Comparison of ENCODE assay signal across 22 cellular contexts in the genomic region with DNA sequence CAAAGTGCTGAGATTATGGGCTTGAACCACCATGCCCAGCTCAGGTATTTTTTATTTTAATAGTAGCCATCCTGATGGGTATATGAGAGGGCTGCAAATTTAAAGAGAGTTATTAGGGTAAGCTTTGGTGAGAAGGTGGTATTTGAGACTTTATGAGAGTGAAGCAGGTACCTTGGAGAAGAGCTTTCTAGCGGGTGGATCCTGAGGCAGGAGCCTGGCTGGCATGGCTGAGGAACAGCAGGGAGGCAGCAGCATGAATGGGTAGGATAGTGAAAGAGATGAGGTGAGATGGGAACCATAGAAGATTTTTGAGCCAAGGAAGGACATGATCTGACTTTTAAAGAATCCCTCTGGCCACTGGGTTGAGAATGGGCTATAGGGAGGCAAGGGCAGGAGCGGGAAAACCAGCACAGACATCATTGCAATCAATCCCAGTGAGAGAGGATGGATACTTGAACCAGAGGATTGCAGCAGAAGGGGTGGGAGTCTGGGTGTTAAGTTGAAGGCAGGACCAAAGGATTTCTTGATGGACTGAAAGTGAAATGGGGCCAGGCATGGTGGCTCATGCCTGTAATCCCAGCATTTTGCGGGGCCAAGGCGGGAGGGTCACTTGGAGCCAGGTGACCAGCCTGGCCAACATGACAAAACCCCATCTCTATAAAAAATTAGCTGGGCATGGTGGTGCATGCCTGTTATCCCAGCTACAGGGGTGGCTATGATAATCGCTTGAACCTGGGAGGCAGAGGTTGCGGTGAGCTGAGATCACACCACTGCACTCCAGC. TPM values are rescaled to one million over a fixed set of nuclear protein-coding genes. Genes with fewer than 3 reads are reported as not detected.
DNase-seq lines count a peak whose midpoint lies in the region; ATAC-seq and TF ChIP-seq lines count a peak whose summit lies in the region.
"Had no signal": no experiment of that assay in that cellular context is flagged by ENCODE, and none has a peak within 500 bp of the region (broad histone marks: within the 10 kb centered on the region; RNA-seq: fewer than 3 reads in every experiment).

No MANE protein-coding gene starts in this region.

- CTCF ChIA-PET in HEK293 (lab: Yijun Ruan, JAX) = no interaction called here

- H3K27ac ChIP-seq in HEK293 (ENCODE audit: extremely low read depth, low read depth, low read length) (no peak overlapping the region), endodermal cell (ENCODE audit: low read depth, low read length) (no peak overlapping the region)
- H3K27ac ChIP-seq: A549 had no signal

- peak; percentile 20 for DNase-seq in endodermal cell
- peak; percentile 34 for DNase-seq in islet precursor cell
- DNase-seq in ureter (ENCODE audit: low spot score) = peak; percentile 26
- DNase-seq in cardiac septum (ENCODE audit: low spot score) = no peak
- no peak for DNase-seq in NOMO-1 treated with DMSO at 0.1 percent for 48 hours (lab: John Stamatoyannopoulos, UW; ENCODE audit: unreplicated experiment)
- no peak for DNase-seq in HAP-1 (ENCODE audit: low spot score in 2 of 2)
- DNase-seq: 8988T; C1 segment of cervical spinal cord; Calu3; CD4-positive, alpha-beta memory T cell; COR-L47; DMS53; DMS79 treated with DMSO at 0.1 percent for 48 hours; GF-D8; GOT3; HFFc6 had no signal

- H3K27me3 ChIP-seq in endodermal cell (ENCODE audit: control insufficient read depth, insufficient read depth, low read length, poor library complexity, severe bottlenecking) = no peaks in the 10 kb centered on the region
- peaks cover 3% of the 10 kb centered on the region for H3K27me3 ChIP-seq in HAP-1 (ENCODE audit: low read depth)

- no peak overlapping the region for H3K4me3 Mint-ChIP-seq in endodermal cell
- H3K4me3 Mint-ChIP-seq: CD4-positive, alpha-beta memory T cell; HFFc6 had no signal

- no peaks in the 10 kb centered on the region for H3K4me1 Mint-ChIP-seq in endodermal cell
- H3K4me1 Mint-ChIP-seq: CD4-positive, alpha-beta memory T cell had no signal

- ATAC-seq in HG03196 (IDR thresholded peaks at IDR 0.05; ENCODE audit: unreplicated experiment) = no peak
- ATAC-seq: A549, HCT116 had no signal

- H3K4me1 ChIP-seq in HEK293 (ENCODE audit: control insufficient read depth, insufficient read depth, low read length) (no peaks in the 10 kb centered on the region), endodermal cell (ENCODE audit: control insufficient read depth, insufficient read depth, low read length) (no peaks in the 10 kb centered on the region), HAP-1 (peaks cover 4% of the 10 kb centered on the region; the same call in 1 of the 2 replicates)
- H3K4me1 ChIP-seq: A549 had no signal

- intact Hi-C loops in cardiac septum (cut with DNase I) = no loop called here

- 81 to 89% methylated on average over 3 to 6 of the region's 6 CpGs for WGBS in endodermal cell (ENCODE audit: insufficient coverage in 1 of 2, insufficient read length in 1 of 2), 2 experiments

- peaks cover 10% of the 10 kb centered on the region for H3K27me3 Mint-ChIP-seq in endodermal cell (ENCODE audit: insufficient read depth)

- H3K4me3 ChIP-seq in HEK293 (ENCODE audit: low read depth, low read length) (no peak overlapping the region), endodermal cell (ENCODE audit: low read length) (no peak overlapping the region), HAP-1 (no peak overlapping the region)
- H3K4me3 ChIP-seq: A549 had no signal

- no peak for TF ChIP-seq CTCF in HEK293 (tag by site-specific recombination; IDR thresholded peaks at IDR 0.05)
- TF ChIP-seq CTCF in endodermal cell (conservative IDR thresholded peaks at IDR 0.05) = no peak

- H3K27ac Mint-ChIP-seq in endodermal cell = no peak overlapping the region
- H3K27ac Mint-ChIP-seq: HFFc6 had no signal

- no peak overlapping the region for H3K9ac ChIP-seq in endodermal cell (ENCODE audit: extremely low read depth, low read length, poor library complexity, severe bottlenecking)

- H3K36me3 ChIP-seq in HEK293 (ENCODE audit: control insufficient read depth in 2 of 2, insufficient read depth in 1 of 2, low read length in 2 of 2) = no peaks in the 10 kb centered on the region
- no peaks in the 10 kb centered on the region for H3K36me3 ChIP-seq in endodermal cell (ENCODE audit: control insufficient read depth, insufficient read depth, low read length)
- H3K36me3 ChIP-seq in HAP-1 (replicated peaks) = no peaks in the 10 kb centered on the region

- H3K9me3 Mint-ChIP-seq in endodermal cell = no peaks in the 10 kb centered on the region
- H3K9me3 Mint-ChIP-seq: HFFc6 had no signal

- in situ Hi-C loops in HAP-1 (cut with MboI; ENCODE audit: low sequenced_read_pairs) = no loop called here

- no peaks in the 10 kb centered on the region for H3K36me3 Mint-ChIP-seq in endodermal cell (ENCODE audit: low read depth)
- H3K36me3 Mint-ChIP-seq: CD4-positive, alpha-beta memory T cell had no signal

- POLR2A ChIA-PET in HEK293 (lab: Yijun Ruan, JAX) = no interaction called here

- H3K9me3 ChIP-seq in HEK293 (ENCODE audit: control insufficient read depth, insufficient read depth, low read depth, low read length) (no peaks in the 10 kb centered on the region), endodermal cell (ENCODE audit: control insufficient read depth, low read length) (no peaks in the 10 kb centered on the region), HAP-1 (no peaks in the 10 kb centered on the region)
- H3K9me3 ChIP-seq: A549 had no signal

TF ChIP-seq in HEK293, 187 proteins besides CTCF, POLR2A, EP300 and RAD21:
- TF ChIP-seq ZFP69B (tag by site-specific recombination; IDR thresholded peaks at IDR 0.05) (no peak), ZNF701 (tag by site-specific recombination; IDR thresholded peaks at IDR 0.05) (no peak), ZNF501 (tag by site-specific recombination; IDR thresholded peaks at IDR 0.05) (no peak), ZXDB (tag by site-specific recombination; IDR thresholded peaks at IDR 0.05) (no peak), KLF8 (tag by site-specific recombination; IDR thresholded peaks at IDR 0.05) (no peak)
- TF ChIP-seq, protein P1, sequence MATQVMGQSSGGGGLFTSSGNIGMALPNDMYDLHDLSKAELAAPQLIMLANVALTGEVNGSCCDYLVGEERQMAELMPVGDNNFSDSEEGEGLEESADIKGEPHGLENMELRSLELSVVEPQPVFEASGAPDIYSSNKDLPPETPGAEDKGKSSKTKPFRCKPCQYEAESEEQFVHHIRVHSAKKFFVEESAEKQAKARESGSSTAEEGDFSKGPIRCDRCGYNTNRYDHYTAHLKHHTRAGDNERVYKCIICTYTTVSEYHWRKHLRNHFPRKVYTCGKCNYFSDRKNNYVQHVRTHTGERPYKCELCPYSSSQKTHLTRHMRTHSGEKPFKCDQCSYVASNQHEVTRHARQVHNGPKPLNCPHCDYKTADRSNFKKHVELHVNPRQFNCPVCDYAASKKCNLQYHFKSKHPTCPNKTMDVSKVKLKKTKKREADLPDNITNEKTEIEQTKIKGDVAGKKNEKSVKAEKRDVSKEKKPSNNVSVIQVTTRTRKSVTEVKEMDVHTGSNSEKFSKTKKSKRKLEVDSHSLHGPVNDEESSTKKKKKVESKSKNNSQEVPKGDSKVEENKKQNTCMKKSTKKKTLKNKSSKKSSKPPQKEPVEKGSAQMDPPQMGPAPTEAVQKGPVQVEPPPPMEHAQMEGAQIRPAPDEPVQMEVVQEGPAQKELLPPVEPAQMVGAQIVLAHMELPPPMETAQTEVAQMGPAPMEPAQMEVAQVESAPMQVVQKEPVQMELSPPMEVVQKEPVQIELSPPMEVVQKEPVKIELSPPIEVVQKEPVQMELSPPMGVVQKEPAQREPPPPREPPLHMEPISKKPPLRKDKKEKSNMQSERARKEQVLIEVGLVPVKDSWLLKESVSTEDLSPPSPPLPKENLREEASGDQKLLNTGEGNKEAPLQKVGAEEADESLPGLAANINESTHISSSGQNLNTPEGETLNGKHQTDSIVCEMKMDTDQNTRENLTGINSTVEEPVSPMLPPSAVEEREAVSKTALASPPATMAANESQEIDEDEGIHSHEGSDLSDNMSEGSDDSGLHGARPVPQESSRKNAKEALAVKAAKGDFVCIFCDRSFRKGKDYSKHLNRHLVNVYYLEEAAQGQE (tag by site-specific recombination; IDR thresholded peaks at IDR 0.05) = peak; percentile 64

RNA-seq across cellular contexts. Expression of a gene that starts 5.7 kb away (rescaled TPM):
- total RNA-seq in endodermal cell = not detected
- polyA plus RNA-seq in endodermal cell (2013, experiment 1 of 2) = 1.2 TPM
- polyA plus RNA-seq in endodermal cell (2013, experiment 2 of 2) = 1.6 TPM
- not detected for total RNA-seq in ureter
- 1.9 TPM for total RNA-seq in cardiac septum
- total RNA-seq: Calu3; CD4-positive, alpha-beta memory T cell; Daoy; HFFc6 had no signal
- polyA plus RNA-seq: A549; BJ; CD4-positive, alpha-beta memory T cell had no signal

RNA-seq across cellular contexts. Expression of a gene that starts 37.2 kb away (rescaled TPM):
- 10 to 100 TPM in 1 of 2 donors, 1 to 10 TPM in 1; 6.3 to 10.8 TPM for total RNA-seq in endodermal cell
- polyA plus RNA-seq in endodermal cell (2013, experiment 1 of 2) = 16.8 TPM
- polyA plus RNA-seq in endodermal cell (2013, experiment 2 of 2) = 17.4 TPM
- 10.6 TPM for total RNA-seq in ureter
- 15.9 TPM for total RNA-seq in cardiac septum

Comparison
In these comparisons a context has a peak if more than half of its experiments do, and no peak if none do; other contexts are left out.
1. DNase-seq: peak in endodermal cell (single experiment), islet precursor cell (single experiment) and ureter (single experiment); none in cardiac septum (single experiment), NOMO-1 treated with DMSO at 0.1 percent for 48 hours (single experiment) and HAP-1 (0 of 2).